Comparison of ENCODE assay signal across 17 cellular contexts in genomic region chr17:73289549-73290254, GRCh38. TPM values are rescaled to one million over a fixed set of nuclear protein-coding genes. Genes with fewer than 3 reads are reported as not detected.
A peak's percentile ranks its signal among the peaks of the same experiment; 100 is the strongest.
DNase-seq lines count a peak whose midpoint lies in the region; ATAC-seq, FAIRE-seq and TF ChIP-seq lines count a peak whose summit lies in the region.
"Had no signal": no experiment of that assay in that cellular context is flagged by ENCODE, and none has a peak within 500 bp of the region (broad histone marks: within the 10 kb centered on the region; RNA-seq: fewer than 3 reads in every experiment).

No MANE protein-coding gene starts in this region.

- no peak overlapping the region for H2AFZ ChIP-seq in mammary epithelial cell (ENCODE audit: low read depth, low read length)

- H3K4me2 ChIP-seq in mammary epithelial cell (ENCODE audit: insufficient read depth, low read depth, low read length), result no peak overlapping the region

- intact Hi-C loops in breast epithelium (cut with DNase I; ENCODE audit: low total_unique reads), result no loop called here
- intact Hi-C loops in mammary epithelial cell (cut with micrococcal nuclease), result no loop called here
- intact Hi-C loops in esophagus muscularis mucosa (cut with DNase I), result no loop called here
- intact Hi-C loops in pancreas (cut with DNase I), result no loop called here

- no peak for ATAC-seq in pancreas
- no peak for ATAC-seq in HG02678 (IDR thresholded peaks at IDR 0.05; ENCODE audit: unreplicated experiment)
- ATAC-seq: activated CD8-positive, alpha-beta T cell treated with anti-CD3 and anti-CD28 coated beads for 36 hours had no signal

- TF ChIP-seq POLR2A in breast epithelium (IDR thresholded peaks at IDR 0.05), result no peak
- TF ChIP-seq POLR2A in esophagus muscularis mucosa (IDR thresholded peaks at IDR 0.05; ENCODE audit: low read depth), result no peak

- H3K27me3 ChIP-seq in breast epithelium (no peaks in the 10 kb centered on the region), mammary epithelial cell (ENCODE audit: insufficient read depth, low read length) (no peaks in the 10 kb centered on the region), esophagus muscularis mucosa (no peaks in the 10 kb centered on the region), pancreas (no peaks in the 10 kb centered on the region)

- no peak for DNase-seq in breast epithelium (ENCODE audit: low spot score in 2 of 2)
- DNase-seq in mammary epithelial cell, result no peak
- DNase-seq in esophagus muscularis mucosa (ENCODE audit: extremely low spot score), result no peak
- DNase-seq in pancreas, result peak in 1 of 6 donors; percentile 24
- DNase-seq in pons (ENCODE audit: low spot score), result no peak
- no peak for DNase-seq in cerebellum (ENCODE audit: low spot score)
- DNase-seq: 8988T; activated CD8-positive, alpha-beta T cell treated with anti-CD3 and anti-CD28 coated beads for 36 hours; activated naive CD4-positive, alpha-beta T cell treated with anti-CD3 and anti-CD28 coated beads for 36 hours; GOT3; NCI-H1436; NCI-H82; SW 1271 had no signal

- CTCF ChIA-PET in mammary epithelial cell (lab: Charles Lee; ENCODE audit: low non-redundant PET), result interaction anchor here (0.5 kb wide), 1 partner anchor 564 kb away, joined by 3 read pairs; no protein-coding TSS in a partner anchor

- peaks cover 70% of the 10 kb centered on the region for H3K79me2 ChIP-seq in mammary epithelial cell (ENCODE audit: insufficient read depth, low read length)

- no peaks in the 10 kb centered on the region for H4K20me1 ChIP-seq in mammary epithelial cell (ENCODE audit: insufficient read depth, low read length)

- H3K9me3 ChIP-seq in breast epithelium, result no peaks in the 10 kb centered on the region
- no peaks in the 10 kb centered on the region for H3K9me3 ChIP-seq in mammary epithelial cell (replicated peaks; ENCODE audit: insufficient read depth, low read length)
- no peaks in the 10 kb centered on the region for H3K9me3 ChIP-seq in esophagus muscularis mucosa
- no peaks in the 10 kb centered on the region for H3K9me3 ChIP-seq in pancreas

- H3K27ac ChIP-seq in breast epithelium (peak overlapping the region; percentile 95 to 99), mammary epithelial cell (ENCODE audit: insufficient read depth, low read depth, low read length) (no peak overlapping the region), esophagus muscularis mucosa (replicated peaks in 1 of 4) (peak overlapping the region; percentile 73 to 84 (median 79)), pancreas (peak overlapping the region; percentile 74 to 96 (median 81)), urinary bladder (ENCODE audit: low read depth) (peak overlapping the region; percentile 74)

- in situ Hi-C loops in mammary epithelial cell (cut with MboI; ENCODE audit: low sequenced_read_pairs in 2 of 2), result no loop called here

- WGBS in mammary epithelial cell (ENCODE audit: low coverage, missing lambda C conversion rate), result 93% methylated on average over 7 of the region's 7 CpGs
- 48% methylated on average over 7 of the region's 7 CpGs for WGBS in esophagus muscularis mucosa
- 31 to 33% methylated on average over 7 of the region's 7 CpGs for WGBS in pancreas, 2 donors
- WGBS in urinary bladder, result 68% methylated on average over 7 of the region's 7 CpGs

- no peak for TF ChIP-seq EP300 in esophagus muscularis mucosa (IDR thresholded peaks at IDR 0.05)

- H3K4me1 ChIP-seq in breast epithelium, result peaks cover 48 to 74% of the 10 kb centered on the region in 2 donors
- H3K4me1 ChIP-seq in mammary epithelial cell (ENCODE audit: insufficient read depth, low read length), result peaks cover 59% of the 10 kb centered on the region
- H3K4me1 ChIP-seq in esophagus muscularis mucosa, result peaks cover 99 to 100% (median 100%) of the 10 kb centered on the region in 4 donors
- H3K4me1 ChIP-seq in pancreas, result peaks cover 66 to 86% (median 81%) of the 10 kb centered on the region in 3 donors
- H3K4me1 ChIP-seq in urinary bladder (ENCODE audit: insufficient read depth), result peaks cover 1% of the 10 kb centered on the region

- TF ChIP-seq CTCF in breast epithelium (IDR thresholded peaks at IDR 0.05), result no peak
- no peak for TF ChIP-seq CTCF in mammary epithelial cell (conservative IDR thresholded peaks at IDR 0.05 in 1 of 2, IDR thresholded peaks at IDR 0.05 in 1 of 2; ENCODE audit: extremely low read depth in 1 of 2, insufficient read depth in 1 of 2, low read depth in 1 of 2, low read length in 2 of 2)
- TF ChIP-seq CTCF in esophagus muscularis mucosa (IDR thresholded peaks at IDR 0.05), result no peak
- no peak for TF ChIP-seq CTCF in pancreas (IDR thresholded peaks at IDR 0.05)

- H3K9ac ChIP-seq in mammary epithelial cell (ENCODE audit: insufficient read depth, low read length), result no peak overlapping the region

- dilution Hi-C loops in mammary epithelial cell (cut with HindIII; ENCODE audit: low sequenced_read_pairs), result no loop called here

- H3K4me3 ChIP-seq in breast epithelium, result peak overlapping the region in 1 of 3 donors; percentile 16
- H3K4me3 ChIP-seq in mammary epithelial cell (replicated peaks in 1 of 3; ENCODE audit: insufficient read depth in 1 of 3, low read depth in 2 of 3, low read length in 3 of 3), result no peak overlapping the region
- no peak overlapping the region for H3K4me3 ChIP-seq in esophagus muscularis mucosa
- H3K4me3 ChIP-seq in pancreas, result no peak overlapping the region
- no peak overlapping the region for H3K4me3 ChIP-seq in urinary bladder (ENCODE audit: low read depth, low read length)

- H3K36me3 ChIP-seq in breast epithelium (no peaks in the 10 kb centered on the region), mammary epithelial cell (ENCODE audit: insufficient read depth, low read length) (peaks cover 7% of the 10 kb centered on the region), esophagus muscularis mucosa (peaks cover 15 to 20% (median 17%) of the 10 kb centered on the region in 4 donors), pancreas (peaks cover 3 to 17% (median 17%) of the 10 kb centered on the region in 3 donors), urinary bladder (ENCODE audit: insufficient read depth) (peaks cover 4% of the 10 kb centered on the region)

- no peak for FAIRE-seq in pancreas (lab: Jason Lieb, UNC)
- FAIRE-seq: GM19239 had no signal

- BruUV-seq in mammary epithelial cell (replicated peaks; lab: Mats Ljungman, UMichigan), result no TSS peak

RNA-seq across cellular contexts. Expression of gene CDC42EP4, which starts 22.1 kb away (rescaled TPM):
- 100 to 1,000 TPM in 2 of 3 donors, 10 to 100 TPM in 1; 71.0 to 141 (median 112) TPM for total RNA-seq in breast epithelium
- total RNA-seq in mammary epithelial cell, result 10 to 100 TPM; 21.4 to 25.3 TPM
- 17.2 TPM for polyA plus RNA-seq in mammary epithelial cell
- 20.4 TPM for polyA minus RNA-seq in mammary epithelial cell
- total RNA-seq in esophagus muscularis mucosa, result 100 to 1,000 TPM in 2 of 4 donors, 10 to 100 TPM in 2; 48.6 to 129 (median 104) TPM
- 10 to 100 TPM; 43.2 to 56.2 (median 46.9) TPM for total RNA-seq in pancreas
- 10 to 100 TPM; 24.2 to 28.9 TPM for polyA plus RNA-seq in pancreas
- total RNA-seq in urinary bladder, result 24.0 TPM
- 56.2 TPM for polyA plus RNA-seq in urinary bladder
- total RNA-seq in cerebellum, result 79.6 TPM

RNA-seq across cellular contexts. Expression of gene CPSF4L, which starts 28.0 kb away (rescaled TPM):
- total RNA-seq in breast epithelium (under 1 TPM in 1 of 3 donors, not detected in 2; 0.29 TPM), mammary epithelial cell (not detected), esophagus muscularis mucosa (not detected), pancreas (under 1 TPM in 4 of 6 donors, not detected in 2; 0.19 to 0.67 (median 0.21) TPM), urinary bladder (0.42 TPM), cerebellum (not detected)
- polyA plus RNA-seq in mammary epithelial cell (not detected), pancreas (not detected), urinary bladder (not detected)
- polyA minus RNA-seq in mammary epithelial cell, result not detected
- total RNA-seq: activated CD8-positive, alpha-beta T cell treated with anti-CD3 and anti-CD28 coated beads for 36 hours; activated naive CD4-positive, alpha-beta T cell treated with anti-CD3 and anti-CD28 coated beads for 36 hours; dermis microvascular lymphatic vessel endothelial cell had no signal
